ENCODE assay signal across 8 cellular contexts in genomic region chr2:64831134-64831976, GRCh38.
A peak's percentile ranks its signal among the peaks of the same experiment; 100 is the strongest.
DNase-seq lines count a peak whose midpoint lies in the region; ATAC-seq and TF ChIP-seq lines count a peak whose summit lies in the region.

No MANE protein-coding gene starts in this region.

- peak; percentile 84 to 89 for TF ChIP-seq CTCF in right atrium auricular region (IDR thresholded peaks at IDR 0.05)
- peak; percentile 87 for TF ChIP-seq CTCF in retinal pigment epithelial cell (conservative IDR thresholded peaks at IDR 0.05; ENCODE audit: low read depth, low read length)

- no peak overlapping the region for H3K4me3 ChIP-seq in HUES48 (ENCODE audit: low read depth, low read length)
- H3K4me3 ChIP-seq in right atrium auricular region, result no peak overlapping the region
- H3K4me3 ChIP-seq in retinal pigment epithelial cell (ENCODE audit: low read length), result no peak overlapping the region

- H3K36me3 ChIP-seq in HUES48 (ENCODE audit: control insufficient read depth, insufficient read depth, low read length) (no peaks in the 10 kb centered on the region), right atrium auricular region (no peaks in the 10 kb centered on the region)

- H3K27ac ChIP-seq in HUES48 (ENCODE audit: low read depth, low read length) (peak overlapping the region; percentile 46), right atrium auricular region (peak overlapping the region; percentile 72 to 81)

- DNase-seq in EL (peak; percentile 100), T-helper 1 cell (peak; percentile 59 to 83 (median 69)), amniotic epithelial cell (ENCODE audit: low read depth) (peak; percentile 87), right atrium auricular region (ENCODE audit: low spot score) (peak; percentile 97), retinal pigment epithelial cell (ENCODE audit: low read depth) (no peak), cortex of kidney (lab: John Stamatoyannopoulos, UW) (no peak)

- H3K9me3 ChIP-seq in HUES48 (ENCODE audit: control insufficient read depth, insufficient read depth, low read length) (no peaks in the 10 kb centered on the region), right atrium auricular region (no peaks in the 10 kb centered on the region)

- H3K4me1 ChIP-seq in HUES48 (ENCODE audit: control insufficient read depth, insufficient read depth, low read length) (peaks cover 6% of the 10 kb centered on the region; the same call in 1 of the 2 replicates), right atrium auricular region (peaks cover 0 to 13% of the 10 kb centered on the region in 2 donors)

- peak; percentile 80 for ATAC-seq in GM21526 (IDR thresholded peaks at IDR 0.05; ENCODE audit: low FRiP score, unreplicated experiment)

- H3K9ac ChIP-seq in HUES48 (ENCODE audit: low read depth, low read length), result no peak overlapping the region

- 0 out of 2 replicates have a peak, but pooled peaks cover 3% of the 10 kb centered on the region for H3K27me3 ChIP-seq in HUES48 (ENCODE audit: control insufficient read depth, insufficient read depth, low read length)
- H3K27me3 ChIP-seq in right atrium auricular region, result no peaks in the 10 kb centered on the region

Comparison
In these comparisons a context has a peak if more than half of its experiments do, and no peak if none do; other contexts are left out.
1. DNase-seq: peak in EL (single experiment), T-helper 1 cell (5 of 5), amniotic epithelial cell (single experiment) and right atrium auricular region (single experiment); none in retinal pigment epithelial cell (single experiment) and cortex of kidney (single experiment).